22 cellular contexts compared by ENCODE assay signal in the genomic region with DNA sequence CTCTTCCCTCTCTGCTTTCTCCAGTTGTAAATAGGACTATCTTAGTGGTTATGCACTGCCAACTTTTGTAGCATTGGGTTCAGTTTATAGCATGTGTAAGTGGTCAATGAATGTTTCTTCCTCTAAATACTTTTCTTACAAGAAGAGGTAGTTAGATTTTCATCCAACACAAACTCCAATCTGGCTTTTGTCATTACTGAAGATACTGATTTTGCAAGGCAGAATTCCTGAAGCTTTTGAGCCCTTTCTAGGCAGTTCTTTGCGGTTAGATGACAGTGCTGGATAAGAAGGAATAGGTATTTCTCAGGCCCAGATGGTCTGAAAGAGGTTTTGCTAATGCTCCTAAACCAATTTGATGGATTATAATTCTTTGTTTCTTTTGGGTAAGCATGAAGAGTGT.
"Had no signal": no experiment of that assay in that cellular context is flagged by ENCODE, and none has a peak within 500 bp of the region (broad histone marks: within the 10 kb centered on the region; RNA-seq: fewer than 3 reads in every experiment).

No MANE protein-coding gene starts in this region.

- H2AFZ ChIP-seq: hepatocyte had no signal

- H3K4me1 Mint-ChIP-seq: activated naive CD4-positive, alpha-beta T cell treated with anti-CD3 and anti-CD28 coated beads, Interleukin-2, amount 10 ng/mL, durations not matched to agents 7 days and 5 days; immature natural killer cell; naive thymus-derived CD8-positive, alpha-beta T cell; WTC11 had no signal

- H3K4me3 ChIP-seq: coronary artery, hepatocyte, left ventricle myocardium inferior, spleen, thyroid gland had no signal

- H3K27me3 ChIP-seq: brain microvascular endothelial cell, hepatocyte, spleen, thyroid gland had no signal

- H3K9me3 Mint-ChIP-seq: T-helper 1 cell treated with Interleukin-12 subunit alpha and Interleukin-12 subunit beta and Interleukin-4 antibody, amounts not matched to agents 30 μg/mL and 1 μg/mL, for 36 hours had no signal

- H3K27ac ChIP-seq: brain microvascular endothelial cell, hepatocyte, spleen, thyroid gland had no signal

- H3K27ac Mint-ChIP-seq: activated naive CD4-positive, alpha-beta T cell treated with anti-CD3 and anti-CD28 coated beads, Interleukin-2, amount 10 ng/mL, durations not matched to agents 7 days and 5 days; immature natural killer cell; naive thymus-derived CD8-positive, alpha-beta T cell; progenitor cell of endocrine pancreas; T-helper 1 cell treated with Interleukin-12 subunit alpha and Interleukin-12 subunit beta and Interleukin-4 antibody, amounts not matched to agents 30 μg/mL and 1 μg/mL, for 36 hours; WTC11 had no signal

- H3K9me3 ChIP-seq: thyroid gland had no signal

- H3K4me1 ChIP-seq: left ventricle myocardium inferior had no signal

- DNase-seq: activated CD4-positive, alpha-beta T cell treated with anti-CD3 and anti-CD28 coated beads, Interleukin-2, amount 50 U/mL, for 48 hours; activated effector memory CD4-positive, alpha-beta T cell treated with anti-CD3 and anti-CD28 coated beads, Interleukin-2, amount 50 U/mL, for 16 hours; activated naive CD4-positive, alpha-beta T cell treated with anti-CD3 and anti-CD28 coated beads, Interleukin-2, amount 10 ng/mL, durations not matched to agents 7 days and 5 days; aorta; brain microvascular endothelial cell; central memory CD4-positive, alpha-beta T cell; glutamatergic neuron; immature natural killer cell; left ventricle myocardium inferior; naive thymus-derived CD8-positive, alpha-beta T cell; spleen; stimulated activated CD4-positive, alpha-beta T cell treated with anti-CD3 and anti-CD28 coated beads, Interleukin-4, amount 100 ng/mL, for 4 hours; stimulated activated naive CD8-positive, alpha-beta T cell treated with anti-CD3 and anti-CD28 coated beads, Interleukin-15, Interleukin-2, amounts not matched to agents 100 U/mL and 50 U/mL, for 24 hours; T1000; thyroid gland had no signal

- ATAC-seq: naive thymus-derived CD8-positive, alpha-beta T cell; stimulated activated naive CD8-positive, alpha-beta T cell treated with anti-CD3 and anti-CD28 coated beads, Interleukin-15, Interleukin-2, amounts not matched to agents 100 U/mL and 50 U/mL, for 24 hours; WTC11 had no signal

- H3K4me3 Mint-ChIP-seq: activated naive CD4-positive, alpha-beta T cell treated with anti-CD3 and anti-CD28 coated beads, Interleukin-2, amount 10 ng/mL, durations not matched to agents 7 days and 5 days; immature natural killer cell; mesothelial cell of epicardium; naive thymus-derived CD8-positive, alpha-beta T cell; T-helper 1 cell treated with Interleukin-12 subunit alpha and Interleukin-12 subunit beta and Interleukin-4 antibody, amounts not matched to agents 30 μg/mL and 1 μg/mL, for 36 hours; WTC11 had no signal

- FAIRE-seq: frontal cortex had no signal

- H3K36me3 Mint-ChIP-seq: activated naive CD4-positive, alpha-beta T cell treated with anti-CD3 and anti-CD28 coated beads, Interleukin-2, amount 10 ng/mL, durations not matched to agents 7 days and 5 days; immature natural killer cell; naive thymus-derived CD8-positive, alpha-beta T cell; WTC11 had no signal

- H3K27me3 Mint-ChIP-seq: activated naive CD4-positive, alpha-beta T cell treated with anti-CD3 and anti-CD28 coated beads, Interleukin-2, amount 10 ng/mL, durations not matched to agents 7 days and 5 days had no signal

- H3K36me3 ChIP-seq: brain microvascular endothelial cell, left ventricle myocardium inferior, spleen, thyroid gland had no signal
